9 cellular contexts compared by ENCODE assay signal in the genomic region with DNA sequence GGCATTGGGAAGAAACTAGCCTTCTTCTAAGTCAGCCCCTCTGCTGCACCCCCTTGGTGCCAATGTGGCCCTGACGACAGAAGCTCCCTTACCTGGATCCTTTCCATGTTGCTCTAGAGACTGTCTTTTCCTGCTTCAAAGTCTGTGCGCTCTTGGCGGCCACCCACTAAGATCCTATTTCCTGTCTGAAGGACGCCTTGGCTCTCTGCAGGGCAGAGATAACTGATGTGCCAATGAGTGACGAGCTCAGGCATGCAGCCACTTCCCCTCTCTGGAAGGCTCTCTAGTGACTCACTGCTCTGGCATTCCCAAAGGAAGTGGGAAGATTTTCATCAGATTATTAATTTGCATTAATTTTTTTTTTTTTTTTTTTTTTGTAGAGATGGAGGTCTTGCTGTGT.
A peak's percentile ranks its signal among the peaks of the same experiment; 100 is the strongest.
DNase-seq lines count a peak whose midpoint lies in the region; ATAC-seq and TF ChIP-seq lines count a peak whose summit lies in the region.
"Had no signal": no experiment of that assay in that cellular context is flagged by ENCODE, and none has a peak within 500 bp of the region (broad histone marks: within the 10 kb centered on the region; RNA-seq: fewer than 3 reads in every experiment).

No MANE protein-coding gene starts in this region.

- peak in 2 of 4 donors; percentile 94 to 97 for TF ChIP-seq EP300 in upper lobe of left lung (IDR thresholded peaks at IDR 0.05)

- CTCF ChIA-PET in mammary epithelial cell (lab: Charles Lee; ENCODE audit: low non-redundant PET): interaction anchor here (0.6 to 0.7 kb wide), 2 partner anchors 44 to 736 kb away, joined by 3 to 11 read pairs; no protein-coding TSS in a partner anchor

- BruUV-seq in mammary epithelial cell (replicated peaks; lab: Mats Ljungman, UMichigan): no TSS peak

- H3K4me3 ChIP-seq in mammary epithelial cell (replicated peaks in 1 of 3; ENCODE audit: insufficient read depth in 1 of 3, low read depth in 2 of 3, low read length in 3 of 3): peak overlapping the region; percentile 47 to 83 (median 71)
- peak overlapping the region in 3 of 4 donors; percentile 11 to 23 (median 16) for H3K4me3 ChIP-seq in upper lobe of left lung
- H3K4me3 ChIP-seq: BLaER1 had no signal

- H3K4me1 ChIP-seq in mammary epithelial cell (ENCODE audit: insufficient read depth, low read length) (peaks cover 28% of the 10 kb centered on the region), upper lobe of left lung (peaks cover 12 to 31% (median 26%) of the 10 kb centered on the region in 4 donors)
- H3K4me1 ChIP-seq: BLaER1 had no signal

- dilution Hi-C loops in mammary epithelial cell (cut with HindIII; ENCODE audit: low sequenced_read_pairs): no loop called here

- H3K27ac ChIP-seq in mammary epithelial cell (ENCODE audit: insufficient read depth, low read depth, low read length) (peak overlapping the region; percentile 76), upper lobe of left lung (peak overlapping the region; percentile 55 to 87 (median 72))
- H3K27ac ChIP-seq: BLaER1 had no signal

- H3K27me3 ChIP-seq in mammary epithelial cell (ENCODE audit: insufficient read depth, low read length) (no peaks in the 10 kb centered on the region), upper lobe of left lung (no peaks in the 10 kb centered on the region)
- H3K27me3 ChIP-seq: BLaER1 had no signal

- in situ Hi-C loops in mammary epithelial cell (cut with MboI; ENCODE audit: low sequenced_read_pairs in 2 of 2): no loop called here

- no peaks in the 10 kb centered on the region for H4K20me1 ChIP-seq in mammary epithelial cell (ENCODE audit: insufficient read depth, low read length)
- H4K20me1 ChIP-seq: BLaER1 had no signal

- H2AFZ ChIP-seq in mammary epithelial cell (ENCODE audit: low read depth, low read length): peak overlapping the region; percentile 77

- peak overlapping the region; percentile 91 for H3K4me2 ChIP-seq in mammary epithelial cell (ENCODE audit: insufficient read depth, low read depth, low read length)
- H3K4me2 ChIP-seq: BLaER1 had no signal

- no peak for TF ChIP-seq POLR2A in upper lobe of left lung (IDR thresholded peaks at IDR 0.05)

- intact Hi-C loops in mammary epithelial cell (cut with micrococcal nuclease): loop anchor here (1.0 to 10.0 kb wide), 3 partner anchors 24 to 388 kb away; no protein-coding TSS in a partner anchor

- no peak for TF ChIP-seq CTCF in mammary epithelial cell (conservative IDR thresholded peaks at IDR 0.05 in 1 of 2, IDR thresholded peaks at IDR 0.05 in 1 of 2; ENCODE audit: extremely low read depth in 1 of 2, insufficient read depth in 1 of 2, low read depth in 1 of 2, low read length in 2 of 2)
- no peak for TF ChIP-seq CTCF in upper lobe of left lung (IDR thresholded peaks at IDR 0.05)

- H3K9ac ChIP-seq in mammary epithelial cell (ENCODE audit: insufficient read depth, low read length): peak overlapping the region; percentile 88
- H3K9ac ChIP-seq: BLaER1 had no signal

- H3K9me3 ChIP-seq in mammary epithelial cell (replicated peaks; ENCODE audit: insufficient read depth, low read length) (no peaks in the 10 kb centered on the region), upper lobe of left lung (no peaks in the 10 kb centered on the region)
- H3K9me3 ChIP-seq: BLaER1 had no signal

- ATAC-seq in upper lobe of left lung (ENCODE audit: low FRiP score in 2 of 2) (peak; percentile 87), HG03469 (IDR thresholded peaks at IDR 0.05; ENCODE audit: unreplicated experiment) (no peak)
- ATAC-seq in stimulated activated naive CD8-positive, alpha-beta T cell treated with anti-CD3 and anti-CD28 coated beads, Interleukin-15, Interleukin-2, amounts not matched to agents 100 U/mL and 50 U/mL, for 24 hours: no peak

- H3K79me2 ChIP-seq in mammary epithelial cell (ENCODE audit: insufficient read depth, low read length): peaks cover 47% of the 10 kb centered on the region

- DNase-seq in NCI-H524 (lab: John Stamatoyannopoulos, UW) (peak; percentile 29 to 42), NCI-H524 treated with DMSO at 0.1 percent for 48 hours (lab: John Stamatoyannopoulos, UW) (no peak), mammary epithelial cell (peak; percentile 89), islet precursor cell (peak; percentile 95), upper lobe of left lung (peak in 1 of 2 donors; percentile 58), NCI-H187 treated with DMSO at 0.1 percent for 48 hours (lab: John Stamatoyannopoulos, UW) (no peak)
- DNase-seq in stimulated activated naive CD8-positive, alpha-beta T cell treated with anti-CD3 and anti-CD28 coated beads, Interleukin-15, Interleukin-2, amounts not matched to agents 100 U/mL and 50 U/mL, for 24 hours: no peak

- WGBS in mammary epithelial cell (ENCODE audit: low coverage, missing lambda C conversion rate): 0% methylated on average over 5 of the region's 5 CpGs
- WGBS in upper lobe of left lung, 2 donors: 2 to 9% methylated on average over 5 of the region's 5 CpGs

- H3K36me3 ChIP-seq in mammary epithelial cell (ENCODE audit: insufficient read depth, low read length) (peaks cover 8% of the 10 kb centered on the region), upper lobe of left lung (no peaks in the 10 kb centered on the region)
- H3K36me3 ChIP-seq: BLaER1 had no signal

Comparison
In these comparisons a context has a peak if more than half of its experiments do, and no peak if none do; other contexts are left out.
1. DNase-seq: peak in NCI-H524 (2 of 2), mammary epithelial cell (single experiment) and islet precursor cell (single experiment); none in NCI-H524 treated with DMSO at 0.1 percent for 48 hours (single experiment), stimulated activated naive CD8-positive, alpha-beta T cell treated with anti-CD3 and anti-CD28 coated beads, Interleukin-15, Interleukin-2, amounts not matched to agents 100 U/mL and 50 U/mL, for 24 hours (single experiment) and NCI-H187 treated with DMSO at 0.1 percent for 48 hours (single experiment).
2. ATAC-seq: peak in upper lobe of left lung (2 of 2); none in HG03469 (single experiment) and stimulated activated naive CD8-positive, alpha-beta T cell treated with anti-CD3 and anti-CD28 coated beads, Interleukin-15, Interleukin-2, amounts not matched to agents 100 U/mL and 50 U/mL, for 24 hours (single experiment).